Comparison of ENCODE assay signal across 29 cellular contexts in the genomic region with DNA sequence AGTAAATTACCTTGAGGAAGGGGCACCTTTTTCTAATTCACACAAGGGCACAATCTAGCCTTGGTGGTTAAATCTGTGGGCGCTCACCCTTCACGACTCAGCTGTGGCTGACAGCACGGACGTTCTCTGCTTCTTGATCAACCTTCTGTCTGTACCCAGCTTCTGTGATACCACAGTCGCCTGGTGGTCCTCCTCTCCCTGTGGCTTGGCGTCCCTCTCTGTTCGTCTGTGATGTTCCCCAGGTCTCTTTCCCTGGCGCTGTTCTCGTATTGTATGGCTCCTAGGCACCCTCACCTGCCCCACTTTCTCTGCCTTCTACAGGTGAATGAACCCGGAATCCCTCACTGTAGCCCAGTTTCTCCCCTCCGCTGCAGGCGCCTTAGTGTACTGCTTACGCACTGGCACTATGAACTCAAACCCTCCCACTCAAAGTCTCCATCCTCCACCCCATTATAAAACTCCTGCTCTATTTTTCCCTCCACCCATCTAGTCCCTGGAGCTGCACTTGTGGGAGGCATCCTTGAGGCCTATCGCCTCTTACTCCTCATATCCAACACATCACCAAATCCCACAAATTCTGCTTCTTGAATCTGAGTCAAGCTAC.
DNase-seq lines count a peak whose midpoint lies in the region; ATAC-seq, FAIRE-seq and TF ChIP-seq lines count a peak whose summit lies in the region.
"Had no signal": no experiment of that assay in that cellular context is flagged by ENCODE, and none has a peak within 500 bp of the region (broad histone marks: within the 10 kb centered on the region; RNA-seq: fewer than 3 reads in every experiment).

No MANE protein-coding gene starts in this region.

- no peaks in the 10 kb centered on the region for H3K36me3 Mint-ChIP-seq in effector memory CD8-positive, alpha-beta T cell (ENCODE audit: insufficient read depth)

- TF ChIP-seq CTCF in kidney (IDR thresholded peaks at IDR 0.05; ENCODE audit: borderline replicate concordance, extremely low read depth, insufficient read depth) (no peak), neutrophil (IDR thresholded peaks at IDR 0.05) (no peak), spleen (IDR thresholded peaks at IDR 0.05 in 8 of 11, conservative IDR thresholded peaks at IDR 0.05 in 3 of 11) (no peak)

- H3K9me3 Mint-ChIP-seq in effector memory CD8-positive, alpha-beta T cell, result peaks cover 0 to 6% of the 10 kb centered on the region in 2 donors
- H3K9me3 Mint-ChIP-seq: CD8-positive, alpha-beta memory T cell; GM23338; H9 had no signal

- H3K4me3 Mint-ChIP-seq in effector memory CD8-positive, alpha-beta T cell, result no peak overlapping the region
- H3K4me3 Mint-ChIP-seq: B cell; CD8-positive, alpha-beta memory T cell; GM23338; H9 had no signal

- H3K4me1 ChIP-seq in kidney (ENCODE audit: control insufficient read depth in 1 of 2, insufficient read depth in 1 of 2, low read depth in 1 of 2, low read length in 2 of 2) (no peaks in the 10 kb centered on the region), neutrophil (ENCODE audit: control insufficient read depth in 1 of 2, insufficient read depth in 1 of 2, low read depth in 1 of 2, low read length in 1 of 2) (no peaks in the 10 kb centered on the region), spleen (peaks cover 0 to 6% (median 0%) of the 10 kb centered on the region in 6 donors)

- WGBS in spleen, 5 donors, result 85 to 94% (median 91%) methylated on average over 14 of the region's 14 CpGs

- no peaks in the 10 kb centered on the region for H3K27me3 ChIP-seq in neutrophil
- H3K27me3 ChIP-seq in spleen (replicated peaks in 1 of 7), result peaks cover 0 to 10% (median 0%) of the 10 kb centered on the region in 7 donors

- H3K27ac Mint-ChIP-seq in effector memory CD8-positive, alpha-beta T cell, result no peak overlapping the region
- H3K27ac Mint-ChIP-seq: B cell, GM23338 had no signal

- H3K4me1 Mint-ChIP-seq in effector memory CD8-positive, alpha-beta T cell (ENCODE audit: low read depth in 2 of 2), result no peaks in the 10 kb centered on the region
- H3K4me1 Mint-ChIP-seq: B cell; CD8-positive, alpha-beta memory T cell had no signal

- H3K36me3 ChIP-seq in kidney (ENCODE audit: control insufficient read depth in 1 of 2, insufficient read depth in 2 of 2, low read length in 2 of 2) (no peaks in the 10 kb centered on the region), neutrophil (peaks cover 58% of the 10 kb centered on the region), spleen (peaks cover 0 to 51% (median 9%) of the 10 kb centered on the region in 6 donors)

- H3K9ac ChIP-seq in kidney (ENCODE audit: low read length in 2 of 2), result no peak overlapping the region

- peak; percentile 25 for DNase-seq in activated effector memory CD4-positive, alpha-beta T cell treated with anti-CD3 and anti-CD28 coated beads, Interleukin-2, amount 50 U/mL, for 16 hours
- no peak for DNase-seq in activated effector memory CD4-positive, alpha-beta T cell treated with Interleukin-2 at 50 U/mL for 16 hours
- DNase-seq in kidney, result peak; percentile 29
- DNase-seq in spleen, result peak; percentile 54
- no peak for DNase-seq in NCI-H146 treated with DMSO at 0.1 percent for 48 hours (lab: John Stamatoyannopoulos, UW; ENCODE audit: unreplicated experiment)
- DNase-seq in effector memory CD8-positive, alpha-beta T cell, result no peak
- DNase-seq: CD8-positive, alpha-beta memory T cell; DMS 273 treated with DMSO at 0.1 percent for 48 hours; DMS79; EL; GDM1; H9; Kasumi-1; MV-4-11; NCI-H1105; NCI-H146; NCI-H2029; NCI-H2227 treated with DMSO at 0.1 percent for 48 hours; NCI-H526 treated with DMSO at 0.1 percent for 48 hours; PC-9; SHP77 had no signal

- H3K27me3 Mint-ChIP-seq in effector memory CD8-positive, alpha-beta T cell, result peaks cover 7 to 11% of the 10 kb centered on the region in 2 donors

- TF ChIP-seq POLR2A in spleen (IDR thresholded peaks at IDR 0.05), result no peak

- intact Hi-C loops in kidney (cut with DNase I) (no loop called here), spleen (cut with DNase I; ENCODE audit: low total_unique reads) (no loop called here)

- H3K9me3 ChIP-seq in kidney (ENCODE audit: control insufficient read depth in 1 of 2, low read length in 2 of 2), result no peaks in the 10 kb centered on the region
- H3K9me3 ChIP-seq in neutrophil, result no peaks in the 10 kb centered on the region
- H3K9me3 ChIP-seq in spleen, result no peaks in the 10 kb centered on the region

- ATAC-seq in activated CD4-positive, CD25-positive, alpha-beta regulatory T cell treated with anti-CD3 and anti-CD28 coated beads, Interleukin-2, amount 50 U/mL, for 24 hours, result no peak
- no peak for ATAC-seq in effector memory CD8-positive, alpha-beta T cell (replicated peaks)
- ATAC-seq: GM12878, GM23338, K562 had no signal

- no peak for FAIRE-seq in kidney (lab: Jason Lieb, UNC)
- FAIRE-seq: GM12878, K562 had no signal

- H3K27ac ChIP-seq in kidney (ENCODE audit: low read depth in 2 of 2, low read length in 2 of 2) (no peak overlapping the region), neutrophil (peak overlapping the region; percentile 45), spleen (no peak overlapping the region)
- H3K27ac ChIP-seq: 22Rv1, C4-2B, PC-9 had no signal

- H3K4me3 ChIP-seq in kidney (ENCODE audit: low read length in 2 of 2) (no peak overlapping the region), neutrophil (ENCODE audit: low read depth in 1 of 2, low read length in 1 of 2) (no peak overlapping the region), spleen (no peak overlapping the region)
- H3K4me3 ChIP-seq: GM12878, GM23338, K562, PC-9 had no signal

Comparison
In these comparisons a context has a peak if more than half of its experiments do, and no peak if none do; other contexts are left out.
1. DNase-seq: peak in activated effector memory CD4-positive, alpha-beta T cell treated with anti-CD3 and anti-CD28 coated beads, Interleukin-2, amount 50 U/mL, for 16 hours (single experiment), kidney (single experiment) and spleen (single experiment); none in activated effector memory CD4-positive, alpha-beta T cell treated with Interleukin-2 at 50 U/mL for 16 hours (single experiment), NCI-H146 treated with DMSO at 0.1 percent for 48 hours (single experiment) and effector memory CD8-positive, alpha-beta T cell (0 of 3).